Comparison of ENCODE assay signal across 32 cellular contexts in genomic region chr11:113392522-113392921, GRCh38. TPM values are rescaled to one million over a fixed set of nuclear protein-coding genes. Genes with fewer than 3 reads are reported as not detected.
"Had no signal": no experiment of that assay in that cellular context is flagged by ENCODE, and none has a peak within 500 bp of the region (broad histone marks: within the 10 kb centered on the region; RNA-seq: fewer than 3 reads in every experiment).

No MANE protein-coding gene starts in this region.

- H3K36me3 ChIP-seq: esophagus muscularis mucosa, gastrocnemius medialis, heart right ventricle had no signal

- ATAC-seq: activated CD4-positive, alpha-beta T cell treated with anti-CD3 and anti-CD28 coated beads for 36 hours; activated CD8-positive, alpha-beta memory T cell treated with anti-CD3 and anti-CD28 coated beads, Interleukin-2, amount 10 ng/mL, durations not matched to agents 7 days and 5 days; activated CD8-positive, alpha-beta T cell treated with anti-CD3 and anti-CD28 coated beads, Interleukin-2, amount 10 ng/mL, durations not matched to agents 7 days and 5 days; body of pancreas; effector memory CD8-positive, alpha-beta T cell; foreskin keratinocyte; gastrocnemius medialis; heart right ventricle; T-helper 17 cell had no signal

- H3K79me2 ChIP-seq: hepatocyte had no signal

- DNase-seq: activated CD4-positive, alpha-beta memory T cell treated with anti-CD3 and anti-CD28 coated beads for 36 hours; activated CD4-positive, alpha-beta T cell treated with anti-CD3 and anti-CD28 coated beads for 36 hours; activated CD4-positive, alpha-beta T cell treated with anti-CD3 and anti-CD28 coated beads, Interleukin-2, amount 10 ng/mL, durations not matched to agents 24 days and 14 days; activated CD4-positive, CD25-positive, alpha-beta regulatory T cell; activated CD4-positive, CD25-positive, alpha-beta regulatory T cell treated with anti-CD3 and anti-CD28 coated beads, Interleukin-2, amount 50 U/mL, for 72 hours; activated CD8-positive, alpha-beta memory T cell treated with anti-CD3 and anti-CD28 coated beads, Interleukin-2, amount 10 ng/mL, durations not matched to agents 7 days and 5 days; activated CD8-positive, alpha-beta memory T cell treated with anti-CD3 and anti-CD28 coated beads, Interleukin-2, amount 50 U/mL, for 4 hours; activated CD8-positive, alpha-beta T cell treated with anti-CD3 and anti-CD28 coated beads, Interleukin-2, amount 10 ng/mL, durations not matched to agents 7 days and 5 days; activated effector memory CD4-positive, alpha-beta T cell treated with anti-CD3 and anti-CD28 coated beads, Interleukin-2, amount 50 U/mL, for 16 hours; activated naive CD4-positive, alpha-beta T cell treated with anti-CD3 and anti-CD28 coated beads for 36 hours; activated naive CD8-positive, alpha-beta T cell treated with anti-CD3 and anti-CD28 coated beads, Interleukin-2, amount 10 ng/mL, durations not matched to agents 7 days and 5 days; activated T-cell treated with anti-CD3 and anti-CD28 coated beads, Interleukin-2, amount 50 U/mL, for 1 hour; activated T-cell treated with anti-CD3 and anti-CD28 coated beads, Interleukin-2, amount 50 U/mL, for 48 hours; amniotic stem cell; anterior cingulate cortex; body of pancreas; caudate nucleus; cortex of kidney; dermis blood vessel endothelial cell; effector CD4-positive, alpha-beta T cell; effector memory CD8-positive, alpha-beta T cell; erythroblast; foreskin keratinocyte; gastrocnemius medialis; heart right ventricle; T-helper 1 cell; T-helper 17 cell had no signal

- H3K27ac ChIP-seq: body of pancreas, esophagus muscularis mucosa, foreskin keratinocyte, gastrocnemius medialis, heart right ventricle, hepatocyte had no signal

- H3K9me3 ChIP-seq: body of pancreas, esophagus muscularis mucosa, gastrocnemius medialis, heart right ventricle had no signal

- H2AFZ ChIP-seq: hepatocyte had no signal

- H3K27me3 ChIP-seq: foreskin keratinocyte had no signal

- H3K4me3 ChIP-seq: body of pancreas, esophagus muscularis mucosa, gastrocnemius medialis, heart right ventricle, hepatocyte had no signal

- H3K4me2 ChIP-seq: hepatocyte had no signal

- H3K4me1 ChIP-seq: foreskin keratinocyte, gastrocnemius medialis had no signal

RNA-seq across cellular contexts. Expression of gene ANKK1, which starts 4.9 kb away (rescaled TPM):
- total RNA-seq: activated CD4-positive, alpha-beta T cell treated with anti-CD3 and anti-CD28 coated beads, Interleukin-2, amount 10 ng/mL, durations not matched to agents 24 days and 14 days; activated CD8-positive, alpha-beta T cell treated with anti-CD3 and anti-CD28 coated beads, Interleukin-2, amount 10 ng/mL, durations not matched to agents 7 days and 5 days; activated T-helper 1 cell treated with anti-CD3 and anti-CD28 coated beads, Interleukin-12 subunit alpha, Interleukin-12 subunit beta, Interleukin-2, Interleukin-4 antibody, amounts not matched to agents 30 ng/mL and 10 ng/mL and 1 ng/mL, durations not matched to agents 14 hours and 24 hours and 36 hours; chondrocyte; dermis blood vessel endothelial cell; fibroblast of lung; heart right ventricle had no signal
- polyA plus RNA-seq: fibroblast of lung had no signal
